1 cellular context compared by ENCODE assay signal in the genomic region with DNA sequence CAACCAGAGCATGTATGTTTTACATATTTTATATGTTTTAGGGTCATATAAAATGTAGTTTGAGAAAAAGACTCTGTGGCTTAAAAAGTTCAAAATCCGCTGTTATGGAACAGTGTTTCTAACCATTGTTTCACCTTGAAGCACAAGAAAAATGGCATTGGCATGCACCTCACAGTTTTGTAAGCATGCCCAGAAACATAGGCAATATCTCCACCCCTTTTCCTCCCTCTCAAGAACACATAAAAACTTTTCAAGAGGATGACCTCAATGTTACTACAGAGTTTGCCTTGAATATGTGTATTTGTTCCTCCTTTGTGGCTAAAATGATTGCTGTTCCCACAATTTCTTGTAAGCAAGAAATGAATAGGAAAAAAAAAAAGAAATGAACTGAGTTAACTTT.
TF ChIP-seq lines count a peak whose summit lies in the region.

No MANE protein-coding gene starts in this region.

TF ChIP-seq in A549, 52 proteins besides CTCF, POLR2A, EP300 and RAD21 (continued from another document):
- TF ChIP-seq FOSB (CRISPR knock-in tag; IDR thresholded peaks at IDR 0.05), result no peak
- TF ChIP-seq RFX5 (IDR thresholded peaks at IDR 0.05), result no peak
- TF ChIP-seq, protein P1, sequence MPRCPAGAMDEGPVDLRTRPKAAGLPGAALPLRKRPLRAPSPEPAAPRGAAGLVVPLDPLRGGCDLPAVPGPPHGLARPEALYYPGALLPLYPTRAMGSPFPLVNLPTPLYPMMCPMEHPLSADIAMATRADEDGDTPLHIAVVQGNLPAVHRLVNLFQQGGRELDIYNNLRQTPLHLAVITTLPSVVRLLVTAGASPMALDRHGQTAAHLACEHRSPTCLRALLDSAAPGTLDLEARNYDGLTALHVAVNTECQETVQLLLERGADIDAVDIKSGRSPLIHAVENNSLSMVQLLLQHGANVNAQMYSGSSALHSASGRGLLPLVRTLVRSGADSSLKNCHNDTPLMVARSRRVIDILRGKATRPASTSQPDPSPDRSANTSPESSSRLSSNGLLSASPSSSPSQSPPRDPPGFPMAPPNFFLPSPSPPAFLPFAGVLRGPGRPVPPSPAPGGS (IDR thresholded peaks at IDR 0.05), result no peak
- TF ChIP-seq HOXB13 (CRISPR knock-in tag; IDR thresholded peaks at IDR 0.05; ENCODE audit: low read depth), result no peak
- no peak for TF ChIP-seq ZFP36 (IDR thresholded peaks at IDR 0.05; ENCODE audit: borderline replicate concordance, partially characterized antibody)
- TF ChIP-seq CEBPB (IDR thresholded peaks at IDR 0.05), result no peak
- TF ChIP-seq MAFK (IDR thresholded peaks at IDR 0.05; ENCODE audit: partially characterized antibody), result no peak
- TF ChIP-seq, protein P2, sequence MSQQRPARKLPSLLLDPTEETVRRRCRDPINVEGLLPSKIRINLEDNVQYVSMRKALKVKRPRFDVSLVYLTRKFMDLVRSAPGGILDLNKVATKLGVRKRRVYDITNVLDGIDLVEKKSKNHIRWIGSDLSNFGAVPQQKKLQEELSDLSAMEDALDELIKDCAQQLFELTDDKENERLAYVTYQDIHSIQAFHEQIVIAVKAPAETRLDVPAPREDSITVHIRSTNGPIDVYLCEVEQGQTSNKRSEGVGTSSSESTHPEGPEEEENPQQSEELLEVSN (IDR thresholded peaks at IDR 0.05; ENCODE audit: borderline replicate concordance, low read depth), result no peak
- no peak for TF ChIP-seq TFCP2L1 (CRISPR knock-in tag; IDR thresholded peaks at IDR 0.05)
- TF ChIP-seq HOXA7 (CRISPR knock-in tag; IDR thresholded peaks at IDR 0.05), result no peak
